In the genomic region with DNA sequence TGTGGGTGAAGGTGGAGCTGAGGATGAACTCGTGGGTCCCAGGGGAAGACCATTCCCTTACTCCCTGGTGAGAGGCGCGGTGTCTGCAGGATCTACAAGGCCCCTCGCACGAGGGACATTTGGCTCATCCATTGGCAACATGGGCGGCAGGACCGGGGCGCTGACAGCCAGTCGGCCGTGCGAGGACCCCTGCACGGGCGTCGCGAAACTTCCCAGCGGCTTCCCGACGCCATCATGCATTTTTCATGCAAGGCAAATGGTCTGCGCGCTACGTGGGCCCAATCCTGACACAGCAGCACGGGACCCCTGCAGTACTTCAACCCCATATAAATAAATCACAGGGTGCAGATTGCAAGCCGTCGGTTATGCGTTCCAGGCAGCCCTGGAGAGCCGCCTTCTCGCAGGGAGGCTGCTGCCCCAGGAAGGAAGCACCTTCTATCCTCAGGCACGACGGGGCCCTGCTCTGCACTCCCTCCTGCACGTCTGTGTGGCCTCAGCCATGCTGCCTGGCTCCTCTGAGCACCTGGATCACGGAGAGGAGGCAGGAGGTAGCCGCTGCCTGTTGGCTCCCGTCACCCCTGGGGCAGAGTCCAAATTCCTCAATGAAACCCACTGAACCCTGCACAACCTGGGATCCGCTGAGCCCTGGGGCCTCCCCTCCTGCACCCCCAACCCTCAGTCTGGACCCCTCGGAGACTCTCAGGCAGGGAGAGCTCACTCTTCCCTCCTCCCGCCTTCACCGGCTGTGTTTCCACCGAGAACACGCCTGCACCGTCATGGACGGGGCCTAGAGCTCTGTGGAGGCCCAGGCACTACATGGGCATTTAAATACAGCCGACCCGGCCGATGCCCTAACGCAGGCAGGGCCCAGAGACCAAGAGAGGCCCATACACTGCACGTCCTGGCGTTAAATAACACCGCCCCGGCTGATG, we compare ENCODE assay signal across 30 cellular contexts.
"Had no signal": no experiment of that assay in that cellular context is flagged by ENCODE, and none has a peak within 500 bp of the region (broad histone marks: within the 10 kb centered on the region; RNA-seq: fewer than 3 reads in every experiment).

No MANE protein-coding gene starts in this region.

- H3K27me3 ChIP-seq: ascending aorta, cardiac muscle cell, Peyer's patch had no signal

- H3K9me3 Mint-ChIP-seq: activated CD8-positive, alpha-beta T cell treated with anti-CD3 and anti-CD28 coated beads for 36 hours; activated naive CD4-positive, alpha-beta T cell treated with anti-CD3 and anti-CD28 coated beads, Interleukin-2, amount 50 U/mL, for 24 hours; activated naive CD8-positive, alpha-beta T cell treated with anti-CD3 and anti-CD28 coated beads, Interleukin-2, amount 10 ng/mL, durations not matched to agents 7 days and 5 days; activated T-cell treated with anti-CD3 and anti-CD28 coated beads, Interleukin-2, amount 50 U/mL, for 24 hours; activated T-helper 2 cell treated with anti-CD3 and anti-CD28 coated beads, Interferon-gamma antibody, Interleukin-2, Interleukin-4, amounts not matched to agents 10 μg/mL and 5 μg/mL and 100 μg/mL, durations not matched to agents 14 hours and 24 hours and 36 hours had no signal

- H3K36me3 Mint-ChIP-seq: activated naive CD4-positive, alpha-beta T cell treated with anti-CD3 and anti-CD28 coated beads, Interleukin-2, amount 50 U/mL, for 24 hours; activated naive CD8-positive, alpha-beta T cell treated with anti-CD3 and anti-CD28 coated beads, Interleukin-2, amount 10 ng/mL, durations not matched to agents 7 days and 5 days had no signal

- H3K27ac ChIP-seq: ascending aorta, cardiac muscle cell, KMS-11, Peyer's patch, WERI-Rb-1 had no signal

- ATAC-seq: activated CD8-positive, alpha-beta T cell treated with anti-CD3 and anti-CD28 coated beads for 36 hours; PC-3 had no signal

- H3K4me1 ChIP-seq: Peyer's patch had no signal

- H3K27ac Mint-ChIP-seq: activated CD8-positive, alpha-beta T cell treated with anti-CD3 and anti-CD28 coated beads for 36 hours; activated naive CD4-positive, alpha-beta T cell treated with anti-CD3 and anti-CD28 coated beads, Interleukin-2, amount 50 U/mL, for 24 hours; activated naive CD8-positive, alpha-beta T cell treated with anti-CD3 and anti-CD28 coated beads, Interleukin-2, amount 10 ng/mL, durations not matched to agents 7 days and 5 days; activated T-cell treated with anti-CD3 and anti-CD28 coated beads, Interleukin-2, amount 50 U/mL, for 24 hours; activated T-helper 2 cell treated with anti-CD3 and anti-CD28 coated beads, Interferon-gamma antibody, Interleukin-2, Interleukin-4, amounts not matched to agents 10 μg/mL and 5 μg/mL and 100 μg/mL, durations not matched to agents 14 hours and 24 hours and 36 hours had no signal

- H3K9ac ChIP-seq: KMS-11 had no signal

- H3K36me3 ChIP-seq: ascending aorta, cardiac muscle cell, Peyer's patch, WERI-Rb-1 had no signal

- H3K9me3 ChIP-seq: ascending aorta, Peyer's patch had no signal

- DNase-seq: activated CD4-positive, alpha-beta T cell treated with anti-CD3 and anti-CD28 coated beads for 1 hour; activated CD4-positive, alpha-beta T cell treated with anti-CD3 and anti-CD28 coated beads for 48 hours; activated CD4-positive, alpha-beta T cell treated with anti-CD3 and anti-CD28 coated beads, Interleukin-2, amount 50 U/mL, for 4 hours; activated CD4-positive, CD25-positive, alpha-beta regulatory T cell; activated CD8-positive, alpha-beta T cell treated with anti-CD3 and anti-CD28 coated beads for 36 hours; activated gamma-delta T cell; activated naive CD4-positive, alpha-beta T cell treated with Interleukin-2 at 50 U/mL for 16 hours; activated naive CD8-positive, alpha-beta T cell treated with anti-CD3 and anti-CD28 coated beads, Interleukin-2, amount 10 ng/mL, durations not matched to agents 7 days and 5 days; activated T-cell treated with anti-CD3 and anti-CD28 coated beads, Interleukin-2, amount 50 U/mL, for 24 hours; amygdala; MM.1S; MV-4-11; NCI-H1092; NCI-H1436 treated with DMSO at 0.1 percent for 48 hours; NCI-H1694 treated with DMSO at 0.1 percent for 48 hours; NCI-H2029; NCI-H345; NCI-H524 treated with DMSO at 0.1 percent for 48 hours; PC-3; Peyer's patch; RPMI8226; SW 1271; T-helper 1 cell; T1000; WERI-Rb-1 had no signal

- H3K4me2 ChIP-seq: KMS-11 had no signal

- H3K27me3 Mint-ChIP-seq: activated CD8-positive, alpha-beta T cell treated with anti-CD3 and anti-CD28 coated beads for 36 hours; activated naive CD4-positive, alpha-beta T cell treated with anti-CD3 and anti-CD28 coated beads, Interleukin-2, amount 50 U/mL, for 24 hours; activated naive CD8-positive, alpha-beta T cell treated with anti-CD3 and anti-CD28 coated beads, Interleukin-2, amount 10 ng/mL, durations not matched to agents 7 days and 5 days; activated T-cell treated with anti-CD3 and anti-CD28 coated beads, Interleukin-2, amount 50 U/mL, for 24 hours had no signal

- H3K4me1 Mint-ChIP-seq: activated naive CD4-positive, alpha-beta T cell treated with anti-CD3 and anti-CD28 coated beads, Interleukin-2, amount 50 U/mL, for 24 hours; activated naive CD8-positive, alpha-beta T cell treated with anti-CD3 and anti-CD28 coated beads, Interleukin-2, amount 10 ng/mL, durations not matched to agents 7 days and 5 days had no signal

- H3K4me3 Mint-ChIP-seq: activated CD8-positive, alpha-beta T cell treated with anti-CD3 and anti-CD28 coated beads for 36 hours; activated naive CD4-positive, alpha-beta T cell treated with anti-CD3 and anti-CD28 coated beads, Interleukin-2, amount 50 U/mL, for 24 hours; activated naive CD8-positive, alpha-beta T cell treated with anti-CD3 and anti-CD28 coated beads, Interleukin-2, amount 10 ng/mL, durations not matched to agents 7 days and 5 days; activated T-cell treated with anti-CD3 and anti-CD28 coated beads, Interleukin-2, amount 50 U/mL, for 24 hours had no signal

- H3K4me3 ChIP-seq: ascending aorta, cardiac muscle cell, Peyer's patch had no signal
